ENCODE assay signal across 28 cellular contexts in genomic region chr15:66696770-66697169, GRCh38.
"Had no signal": no experiment of that assay in that cellular context is flagged by ENCODE, and none has a peak within 500 bp of the region (broad histone marks: within the 10 kb centered on the region; RNA-seq: fewer than 3 reads in every experiment).

No MANE protein-coding gene starts in this region.

- H3K27me3 Mint-ChIP-seq: progenitor cell of endocrine pancreas, type B pancreatic cell had no signal

- H3K27me3 ChIP-seq: ovary, right lobe of liver, sigmoid colon, suprapubic skin, testis, tibial artery, transverse colon, upper lobe of right lung, uterus had no signal

- H3K9ac ChIP-seq: neural progenitor cell, parathyroid adenoma had no signal

- ATAC-seq: natural killer cell; psoas muscle; right cardiac atrium; right lobe of liver; stimulated activated effector memory CD8-positive, alpha-beta T cell treated with anti-CD3 and anti-CD28 coated beads, Interleukin-12 subunit alpha, Interleukin-12 subunit beta, amount 100 ng/mL, for 72 hours; stimulated activated naive CD8-positive, alpha-beta T cell treated with anti-CD3 and anti-CD28 coated beads, Interleukin-15, amount 100 ng/mL, for 72 hours; stimulated activated naive CD8-positive, alpha-beta T cell treated with anti-CD3 and anti-CD28 coated beads, Interleukin-15, Interleukin-2, amounts not matched to agents 100 U/mL and 50 U/mL, for 24 hours; upper lobe of right lung had no signal

- H3K36me3 Mint-ChIP-seq: natural killer cell, neural progenitor cell, type B pancreatic cell had no signal

- H3K4me3 Mint-ChIP-seq: natural killer cell; nephron; neural progenitor cell; stimulated activated effector memory CD8-positive, alpha-beta T cell treated with anti-CD3 and anti-CD28 coated beads, Interleukin-12 subunit alpha, Interleukin-12 subunit beta, amount 100 ng/mL, for 72 hours; stimulated activated naive CD8-positive, alpha-beta T cell treated with anti-CD3 and anti-CD28 coated beads, Interleukin-15, amount 100 ng/mL, for 72 hours; type B pancreatic cell had no signal

- H3K4me2 ChIP-seq: neural progenitor cell had no signal

- H3K4me1 Mint-ChIP-seq: nephron had no signal

- H3K4me3 ChIP-seq: neural progenitor cell, ovary, psoas muscle, right lobe of liver, sigmoid colon, suprapubic skin, testis, tibial artery, transverse colon, upper lobe of right lung, uterus had no signal

- H3K27ac Mint-ChIP-seq: natural killer cell; nephron; neural progenitor cell; progenitor cell of endocrine pancreas; stimulated activated effector memory CD8-positive, alpha-beta T cell treated with anti-CD3 and anti-CD28 coated beads, Interleukin-12 subunit alpha, Interleukin-12 subunit beta, amount 100 ng/mL, for 72 hours; stimulated activated naive CD8-positive, alpha-beta T cell treated with anti-CD3 and anti-CD28 coated beads, Interleukin-15, amount 100 ng/mL, for 72 hours; type B pancreatic cell had no signal

- FAIRE-seq: small intestine had no signal

- H3K4me1 ChIP-seq: parathyroid adenoma, psoas muscle, uterus had no signal

- H3K9me3 Mint-ChIP-seq: natural killer cell; nephron; neural progenitor cell; stimulated activated effector memory CD8-positive, alpha-beta T cell treated with anti-CD3 and anti-CD28 coated beads, Interleukin-12 subunit alpha, Interleukin-12 subunit beta, amount 100 ng/mL, for 72 hours; stimulated activated naive CD8-positive, alpha-beta T cell treated with anti-CD3 and anti-CD28 coated beads, Interleukin-15, amount 100 ng/mL, for 72 hours; type B pancreatic cell had no signal

- DNase-seq: natural killer cell; occipital lobe; ovary; psoas muscle; right cardiac atrium; right lobe of liver; sigmoid colon; small intestine; stimulated activated CD4-positive, alpha-beta T cell treated with anti-CD3 and anti-CD28 coated beads, Interleukin-15, amount 100 ng/mL, for 24 hours; stimulated activated CD4-positive, alpha-beta T cell treated with anti-CD3 and anti-CD28 coated beads, Interleukin-2, amount 100 ng/mL, for 24 hours; stimulated activated CD4-positive, alpha-beta T cell treated with anti-CD3 and anti-CD28 coated beads, Interleukin-2, amount 100 ng/mL, for 48 hours; stimulated activated CD4-positive, alpha-beta T cell treated with anti-CD3 and anti-CD28 coated beads, Interleukin-4, amount 100 ng/mL, for 24 hours; stimulated activated naive CD4-positive, alpha-beta T cell; stimulated activated naive CD8-positive, alpha-beta T cell treated with anti-CD3 and anti-CD28 coated beads, Interleukin-15, amount 100 ng/mL, for 72 hours; stimulated activated naive CD8-positive, alpha-beta T cell treated with anti-CD3 and anti-CD28 coated beads, Interleukin-15, Interleukin-2, amounts not matched to agents 100 U/mL and 50 U/mL, for 24 hours; substantia nigra; testis; tibial artery; transverse colon; upper lobe of right lung; uterus had no signal

- H3K27ac ChIP-seq: neural progenitor cell, ovary, parathyroid adenoma, psoas muscle, right lobe of liver, sigmoid colon, suprapubic skin, testis, tibial artery, transverse colon, upper lobe of right lung, uterus had no signal

- H3K79me2 ChIP-seq: parathyroid adenoma had no signal

- H3K36me3 ChIP-seq: neural progenitor cell, ovary, right lobe of liver, sigmoid colon, suprapubic skin, tibial artery, transverse colon, upper lobe of right lung, uterus had no signal

- H2AFZ ChIP-seq: neural progenitor cell, parathyroid adenoma had no signal

- H3K9me3 ChIP-seq: ovary, psoas muscle, right lobe of liver, sigmoid colon, suprapubic skin, testis, tibial artery, transverse colon, upper lobe of right lung, uterus had no signal
